ENCODE assay signal across 29 cellular contexts in the genomic region with DNA sequence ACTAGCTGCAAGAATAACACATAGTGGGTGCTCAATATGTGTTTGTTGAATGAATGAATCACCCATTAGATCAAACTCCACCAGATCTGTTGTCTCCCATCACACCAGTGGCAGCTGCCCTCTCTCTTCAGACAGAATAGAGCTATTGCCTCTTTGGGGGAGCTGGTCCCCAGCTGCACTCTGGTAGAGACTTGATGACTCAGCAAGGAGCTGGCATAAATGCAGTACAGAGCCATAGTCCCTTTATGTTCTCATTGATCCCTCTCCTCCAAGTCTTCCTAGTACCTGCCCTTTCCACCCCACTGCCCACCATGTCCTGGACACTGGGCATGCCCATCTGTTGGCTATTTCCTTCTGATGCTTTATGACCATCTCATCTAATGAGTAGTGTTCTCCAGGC.
DNase-seq lines count a peak whose midpoint lies in the region; ATAC-seq, FAIRE-seq and TF ChIP-seq lines count a peak whose summit lies in the region.
"Had no signal": no experiment of that assay in that cellular context is flagged by ENCODE, and none has a peak within 500 bp of the region (broad histone marks: within the 10 kb centered on the region; RNA-seq: fewer than 3 reads in every experiment).

No MANE protein-coding gene starts in this region.

- H3K4me3 Mint-ChIP-seq in osteocyte (ENCODE audit: unreplicated experiment) = no peak overlapping the region
- H3K4me3 Mint-ChIP-seq: CD14-positive monocyte; CD4-positive, alpha-beta memory T cell; CD4-positive, CD25-positive, alpha-beta regulatory T cell; CD8-positive, alpha-beta memory T cell had no signal

- in situ Hi-C loops in HepG2 (cut with HindIII; ENCODE audit: extremely low pct_ligation_motif_present, low pct_unique_long_range_greater_than_20kb) = no loop called here
- in situ Hi-C loops in K562 (cut with MboI) = no loop called here

- intact Hi-C loops in HepG2 (cut with micrococcal nuclease; ENCODE audit: unreplicated experiment) (no loop called here), right lobe of liver (cut with DNase I) (no loop called here), K562 (cut with micrococcal nuclease) (no loop called here), esophagus muscularis mucosa (cut with DNase I) (no loop called here)

- H3K4me2 ChIP-seq in HepG2 (ENCODE audit: low read depth, low read length) (no peak overlapping the region), K562 (ENCODE audit: insufficient read depth, low read length) (no peak overlapping the region)
- H3K4me2 ChIP-seq: BLaER1 had no signal

- BruUV-seq in HepG2 (replicated peaks; lab: Mats Ljungman, UMichigan) = no TSS peak
- BruUV-seq in K562 (replicated peaks; lab: Mats Ljungman, UMichigan) = no TSS peak

- H3K27me3 ChIP-seq in HepG2 (ENCODE audit: control insufficient read depth in 1 of 2, insufficient read depth in 2 of 2, low read length in 2 of 2) = no peaks in the 10 kb centered on the region; a peak in 1 of 5 replicates
- H3K27me3 ChIP-seq in right lobe of liver = no peaks in the 10 kb centered on the region
- no peaks in the 10 kb centered on the region for H3K27me3 ChIP-seq in K562 (ENCODE audit: control insufficient read depth in 2 of 2, insufficient read depth in 2 of 2, low read length in 2 of 2)
- no peaks in the 10 kb centered on the region for H3K27me3 ChIP-seq in esophagus muscularis mucosa
- H3K27me3 ChIP-seq: BE2C, BLaER1 had no signal

- H3K9me3 ChIP-seq in HepG2 (ENCODE audit: low read length) (no peaks in the 10 kb centered on the region), right lobe of liver (no peaks in the 10 kb centered on the region), K562 (replicated peaks; ENCODE audit: control insufficient read depth, insufficient read depth, low read depth, low read length) (no peaks in the 10 kb centered on the region), esophagus muscularis mucosa (no peaks in the 10 kb centered on the region)
- H3K9me3 ChIP-seq: BE2C had no signal

- TF ChIP-seq RAD21 in HepG2 (CRISPR knock-in tag; IDR thresholded peaks at IDR 0.05) (no peak), K562 (CRISPR knock-in tag; conservative IDR thresholded peaks at IDR 0.05 in 1 of 2, IDR thresholded peaks at IDR 0.05 in 1 of 2) (no peak)

- TF ChIP-seq CTCF in HepG2 (CRISPR knock-in tag; IDR thresholded peaks at IDR 0.05) = no peak
- no peak for TF ChIP-seq CTCF in right lobe of liver (IDR thresholded peaks at IDR 0.05)
- no peak for TF ChIP-seq CTCF in K562 (IDR thresholded peaks at IDR 0.05 in 2 of 3, conservative IDR thresholded peaks at IDR 0.05 in 1 of 3; ENCODE audit: insufficient read depth in 2 of 3, low read depth in 1 of 3, low read length in 3 of 3)
- no peak for TF ChIP-seq CTCF in esophagus muscularis mucosa (IDR thresholded peaks at IDR 0.05)
- TF ChIP-seq CTCF in osteocyte (IDR thresholded peaks at IDR 0.05) = no peak

- no peaks in the 10 kb centered on the region for H3K9me1 ChIP-seq in K562 (ENCODE audit: control insufficient read depth, insufficient read depth, low read length)

- H3K4me3 ChIP-seq in HepG2 (replicated peaks in 1 of 3; ENCODE audit: insufficient read depth in 1 of 3, low read depth in 2 of 3, low read length in 3 of 3) = no peak overlapping the region
- no peak overlapping the region for H3K4me3 ChIP-seq in right lobe of liver
- no peak overlapping the region for H3K4me3 ChIP-seq in K562
- no peak overlapping the region for H3K4me3 ChIP-seq in esophagus muscularis mucosa
- H3K4me3 ChIP-seq: BLaER1, GM12878 had no signal

- H4K20me1 ChIP-seq in HepG2 (ENCODE audit: insufficient read depth, low read length) (no peaks in the 10 kb centered on the region), K562 (replicated peaks; ENCODE audit: control insufficient read depth, insufficient read depth, low read length) (no peaks in the 10 kb centered on the region)
- H4K20me1 ChIP-seq: BLaER1 had no signal

- H3K9me3 Mint-ChIP-seq in osteocyte (ENCODE audit: unreplicated experiment) = peaks cover 9% of the 10 kb centered on the region

- no peak overlapping the region for H2AFZ ChIP-seq in HepG2 (ENCODE audit: low read length)
- H2AFZ ChIP-seq in K562 (ENCODE audit: low read depth, low read length) = no peak overlapping the region

- H3K9ac ChIP-seq in HepG2 (ENCODE audit: insufficient read depth, low read depth, low read length) (no peak overlapping the region), K562 (ENCODE audit: insufficient read depth in 1 of 2, low read depth in 2 of 2, low read length in 2 of 2) (no peak overlapping the region)
- H3K9ac ChIP-seq: BLaER1 had no signal

- POLR2A ChIA-PET in HepG2 (lab: Yijun Ruan, JAX) (no interaction called here), K562 (lab: Yijun Ruan, JAX) (no interaction called here)

- no peak overlapping the region for H3K27ac ChIP-seq in HepG2 (ENCODE audit: extremely low read length, insufficient read depth, low read length)
- no peak overlapping the region for H3K27ac ChIP-seq in right lobe of liver
- no peak overlapping the region for H3K27ac ChIP-seq in K562 (ENCODE audit: extremely low read depth, low read depth, low read length)
- no peak overlapping the region for H3K27ac ChIP-seq in esophagus muscularis mucosa (replicated peaks in 1 of 4)
- H3K27ac ChIP-seq: 22Rv1, BLaER1 had no signal

- H3K27ac Mint-ChIP-seq in osteocyte (ENCODE audit: unreplicated experiment) = no peak overlapping the region
- H3K27ac Mint-ChIP-seq: CD14-positive monocyte; CD4-positive, alpha-beta memory T cell; CD4-positive, CD25-positive, alpha-beta regulatory T cell; CD8-positive, alpha-beta memory T cell had no signal

- no peaks in the 10 kb centered on the region for H3K27me3 Mint-ChIP-seq in osteocyte (ENCODE audit: unreplicated experiment)
- H3K27me3 Mint-ChIP-seq: CD4-positive, alpha-beta memory T cell; CD4-positive, CD25-positive, alpha-beta regulatory T cell; CD8-positive, alpha-beta memory T cell had no signal

- FAIRE-seq in HepG2 (lab: Jason Lieb, UNC) (no peak), K562 (lab: Jason Lieb, UNC) (no peak)
- FAIRE-seq: GM12878, GM12892, GM18507, GM19239 had no signal

- H3K79me2 ChIP-seq in HepG2 (ENCODE audit: insufficient read depth, low read length) (no peaks in the 10 kb centered on the region), K562 (ENCODE audit: control insufficient read depth, insufficient read depth, low read length) (no peaks in the 10 kb centered on the region)

- no peak for TF ChIP-seq EP300 in HepG2 (IDR thresholded peaks at IDR 0.05; ENCODE audit: low read depth in 2 of 2, low read length in 2 of 2)
- no peak for TF ChIP-seq EP300 in HepG2 (CRISPR knock-in tag; IDR thresholded peaks at IDR 0.05; ENCODE audit: borderline replicate concordance)
- TF ChIP-seq EP300 in K562 (IDR thresholded peaks at IDR 0.05; ENCODE audit: low read length) = no peak
- TF ChIP-seq EP300 in esophagus muscularis mucosa (IDR thresholded peaks at IDR 0.05) = no peak

- ATAC-seq in HepG2 = no peak
- no peak for ATAC-seq in right lobe of liver
- no peak for ATAC-seq in K562
- no peak for ATAC-seq in GM18907 (IDR thresholded peaks at IDR 0.05; ENCODE audit: unreplicated experiment)
- ATAC-seq: GM12878 had no signal

- H3K36me3 Mint-ChIP-seq in osteocyte (ENCODE audit: unreplicated experiment) = no peaks in the 10 kb centered on the region
- H3K36me3 Mint-ChIP-seq: CD14-positive monocyte; CD4-positive, alpha-beta memory T cell; CD4-positive, CD25-positive, alpha-beta regulatory T cell; CD8-positive, alpha-beta memory T cell had no signal

- H3K4me1 ChIP-seq in HepG2 (ENCODE audit: insufficient read depth, low read length) = no peaks in the 10 kb centered on the region
- no peaks in the 10 kb centered on the region for H3K4me1 ChIP-seq in right lobe of liver
- H3K4me1 ChIP-seq in K562 (replicated peaks in 1 of 2; ENCODE audit: control insufficient read depth in 2 of 2, insufficient read depth in 2 of 2, low read length in 2 of 2) = no peaks in the 10 kb centered on the region
- H3K4me1 ChIP-seq in esophagus muscularis mucosa = no peaks in the 10 kb centered on the region
- H3K4me1 ChIP-seq: BE2C, BLaER1 had no signal

- no peaks in the 10 kb centered on the region for H3K4me1 Mint-ChIP-seq in osteocyte (ENCODE audit: unreplicated experiment)
- H3K4me1 Mint-ChIP-seq: CD14-positive monocyte; CD4-positive, alpha-beta memory T cell; CD4-positive, CD25-positive, alpha-beta regulatory T cell; CD8-positive, alpha-beta memory T cell had no signal

- TF ChIP-seq POLR2A in HepG2 (IDR thresholded peaks at IDR 0.05; ENCODE audit: insufficient read depth in 1 of 2, low read depth in 2 of 2, low read length in 2 of 2) = no peak
- TF ChIP-seq POLR2A in right lobe of liver (IDR thresholded peaks at IDR 0.05) = no peak
- TF ChIP-seq POLR2A in K562 (conservative IDR thresholded peaks at IDR 0.05) = no peak
- no peak for TF ChIP-seq POLR2A in esophagus muscularis mucosa (IDR thresholded peaks at IDR 0.05; ENCODE audit: low read depth)

- no peak for DNase-seq in HepG2 (ENCODE audit: low spot score)
- no peak for DNase-seq in right lobe of liver
- no peak for DNase-seq in K562 (ENCODE audit: extremely low read depth in 1 of 4, low spot score in 3 of 4)
- peak; percentile 82 for DNase-seq in esophagus muscularis mucosa (ENCODE audit: extremely low spot score)
- DNase-seq in osteocyte (ENCODE audit: extremely low spot score, unreplicated experiment) = peak; percentile 34
- DNase-seq in HK-2 (ENCODE audit: unreplicated experiment) = no peak
- DNase-seq in stimulated activated CD4-positive, alpha-beta T cell treated with anti-CD3 and anti-CD28 coated beads, Interleukin-2, amount 100 ng/mL, for 48 hours = no peak
- DNase-seq: ACHN; BE2C; C1 segment of cervical spinal cord; CD4-positive, alpha-beta memory T cell; CD4-positive, CD25-positive, alpha-beta regulatory T cell; CD8-positive, alpha-beta memory T cell; COR-L47; DMS 273 treated with DMSO at 0.1 percent for 48 hours; DMS153; DMS53; DMS79; DND-41; EL; GDM1 had no signal

- H3K36me3 ChIP-seq in HepG2 (replicated peaks in 1 of 2; ENCODE audit: control insufficient read depth in 1 of 2, insufficient read depth in 2 of 2, low read length in 2 of 2) (no peaks in the 10 kb centered on the region), right lobe of liver (no peaks in the 10 kb centered on the region), K562 (ENCODE audit: control insufficient read depth, insufficient read depth, low read length) (no peaks in the 10 kb centered on the region), esophagus muscularis mucosa (peaks cover 0 to 3% (median 0%) of the 10 kb centered on the region in 4 donors)
- H3K36me3 ChIP-seq: BE2C, BLaER1 had no signal

- CTCF ChIA-PET in HepG2 (lab: Yijun Ruan, JAX; ENCODE audit: low intra/inter-chr PET ratio, low total read pairs) = no interaction called here
- CTCF ChIA-PET in K562 (lab: Yijun Ruan, JAX; ENCODE audit: low intra/inter-chr PET ratio) = no interaction called here

TF ChIP-seq in HepG2, 621 proteins besides CTCF, POLR2A, EP300 and RAD21 (continues in another document):
- TF ChIP-seq, protein P1, sequence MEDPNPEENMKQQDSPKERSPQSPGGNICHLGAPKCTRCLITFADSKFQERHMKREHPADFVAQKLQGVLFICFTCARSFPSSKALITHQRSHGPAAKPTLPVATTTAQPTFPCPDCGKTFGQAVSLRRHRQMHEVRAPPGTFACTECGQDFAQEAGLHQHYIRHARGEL (CRISPR knock-in tag; IDR thresholded peaks at IDR 0.05) = no peak

TF ChIP-seq in K562, 482 proteins besides CTCF, POLR2A, EP300 and RAD21 (continues in another document):
- TF ChIP-seq C11orf30 (IDR thresholded peaks at IDR 0.05; ENCODE audit: low read depth) (0 out of 2 replicates have a peak, but pooled peaks have one; percentile 14), ZNF316 (IDR thresholded peaks at IDR 0.05) (0 out of 2 replicates have a peak, but pooled peaks have one; percentile 9)

Comparison
In these comparisons a context has a peak if more than half of its experiments do, and no peak if none do; other contexts are left out.
1. DNase-seq: peak in esophagus muscularis mucosa (single experiment) and osteocyte (single experiment); none in HepG2 (single experiment), right lobe of liver (0 of 3), K562 (0 of 4), HK-2 (single experiment) and stimulated activated CD4-positive, alpha-beta T cell treated with anti-CD3 and anti-CD28 coated beads, Interleukin-2, amount 100 ng/mL, for 48 hours (0 of 2).